In the genomic region with DNA sequence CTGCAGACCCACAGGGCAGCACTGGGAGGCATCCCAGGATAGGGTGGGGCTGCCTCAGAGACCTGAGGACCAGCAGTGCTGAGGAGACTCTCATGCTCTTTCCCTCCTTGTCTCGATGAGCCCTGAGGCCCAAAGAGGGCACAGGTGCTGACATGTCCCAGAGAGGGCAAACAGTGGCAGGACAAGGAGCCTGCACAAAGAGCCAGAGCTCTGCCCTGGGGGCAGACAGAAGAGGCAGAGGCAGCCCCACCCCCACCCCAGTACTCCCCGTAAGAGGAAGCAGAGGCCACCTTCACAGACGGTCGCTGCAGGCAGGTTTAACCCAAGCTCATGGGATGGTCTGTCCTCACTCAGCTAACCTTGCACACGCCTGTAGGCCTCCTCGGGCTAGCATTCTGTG, we compare ENCODE assay signal across 18 cellular contexts. TPM values are rescaled to one million over a fixed set of nuclear protein-coding genes. Genes with fewer than 3 reads are reported as not detected.
DNase-seq lines count a peak whose midpoint lies in the region; ATAC-seq, FAIRE-seq and TF ChIP-seq lines count a peak whose summit lies in the region.
"Had no signal": no experiment of that assay in that cellular context is flagged by ENCODE, and none has a peak within 500 bp of the region (broad histone marks: within the 10 kb centered on the region; RNA-seq: fewer than 3 reads in every experiment).

No MANE protein-coding gene starts in this region.

- H3K9me3 ChIP-seq in HCT116 (ENCODE audit: control insufficient read depth in 1 of 2, insufficient read depth in 1 of 2, low read depth in 1 of 2, low read length in 2 of 2) = no peaks in the 10 kb centered on the region
- H3K9me3 ChIP-seq: BLaER1, MG63 had no signal

- H3K4me1 Mint-ChIP-seq in activated CD8-positive, alpha-beta T cell treated with anti-CD3 and anti-CD28 coated beads for 36 hours (ENCODE audit: low read depth) = peaks cover 16% of the 10 kb centered on the region
- peaks cover 20% of the 10 kb centered on the region for H3K4me1 Mint-ChIP-seq in activated CD8-positive, alpha-beta T cell treated with anti-CD3 and anti-CD28 coated beads, Interleukin-2, amount 10 ng/mL, durations not matched to agents 7 days and 5 days (ENCODE audit: low read depth)
- peaks cover 11 to 29% of the 10 kb centered on the region in 2 donors for H3K4me1 Mint-ChIP-seq in stimulated activated naive B cell treated with anti-CD40 and anti-IgM and Interleukin-4, amounts not matched to agents 10 μg/mL and 1 μg/mL and 100 μg/mL, for 72 hours

- peak; percentile 36 for FAIRE-seq in bronchial epithelial cell (lab: Jason Lieb, UNC)
- FAIRE-seq: GM19239, H54 had no signal

- peaks cover 33% of the 10 kb centered on the region for H3K27me3 Mint-ChIP-seq in activated CD8-positive, alpha-beta T cell treated with anti-CD3 and anti-CD28 coated beads for 36 hours
- H3K27me3 Mint-ChIP-seq in activated CD8-positive, alpha-beta T cell treated with anti-CD3 and anti-CD28 coated beads, Interleukin-2, amount 10 ng/mL, durations not matched to agents 7 days and 5 days (ENCODE audit: low read depth) = peaks cover 28% of the 10 kb centered on the region
- H3K27me3 Mint-ChIP-seq in stimulated activated naive B cell treated with anti-CD40 and anti-IgM and Interleukin-4, amounts not matched to agents 10 μg/mL and 1 μg/mL and 100 μg/mL, for 72 hours = peaks cover 39 to 44% of the 10 kb centered on the region in 2 donors

- DNase-seq in activated CD8-positive, alpha-beta T cell treated with anti-CD3 and anti-CD28 coated beads for 36 hours = no peak
- DNase-seq in activated CD8-positive, alpha-beta T cell treated with anti-CD3 and anti-CD28 coated beads, Interleukin-2, amount 10 ng/mL, durations not matched to agents 7 days and 5 days = no peak
- DNase-seq in HCT116 (ENCODE audit: low read depth, low spot score) (no peak), bronchial epithelial cell (ENCODE audit: low read depth) (no peak), OCI-M2 (lab: John Stamatoyannopoulos, UW; ENCODE audit: unreplicated experiment) (no peak)
- DNase-seq in stimulated activated naive B cell treated with anti-CD40 and anti-IgM and Interleukin-4, amounts not matched to agents 10 μg/mL and 1 μg/mL and 100 μg/mL, for 72 hours = no peak
- DNase-seq: GF-D8, NCI-H446 treated with DMSO at 0.1 percent for 48 hours, NCI-H526 treated with DMSO at 0.1 percent for 48 hours, SIG-M5 had no signal

- H3K36me3 Mint-ChIP-seq in activated CD8-positive, alpha-beta T cell treated with anti-CD3 and anti-CD28 coated beads for 36 hours (ENCODE audit: low read depth) = no peaks in the 10 kb centered on the region
- H3K36me3 Mint-ChIP-seq in activated CD8-positive, alpha-beta T cell treated with anti-CD3 and anti-CD28 coated beads, Interleukin-2, amount 10 ng/mL, durations not matched to agents 7 days and 5 days (ENCODE audit: low read depth) = no peaks in the 10 kb centered on the region
- H3K36me3 Mint-ChIP-seq in stimulated activated naive B cell treated with anti-CD40 and anti-IgM and Interleukin-4, amounts not matched to agents 10 μg/mL and 1 μg/mL and 100 μg/mL, for 72 hours = no peaks in the 10 kb centered on the region

- RAD21 ChIA-PET in HCT116 (lab: Charles Lee; ENCODE audit: low non-redundant PET in 1 of 2, low total read pairs in 2 of 2, uncharacterized antibody in 2 of 2, unreplicated experiment in 2 of 2) = interaction anchor here (1.1 to 3.3 kb wide), 5 partner anchors 23 to 577 kb away, joined by 3 to 19 read pairs (median 7); no protein-coding TSS in a partner anchor

- H3K9me3 Mint-ChIP-seq in activated CD8-positive, alpha-beta T cell treated with anti-CD3 and anti-CD28 coated beads for 36 hours = no peaks in the 10 kb centered on the region
- no peaks in the 10 kb centered on the region for H3K9me3 Mint-ChIP-seq in activated CD8-positive, alpha-beta T cell treated with anti-CD3 and anti-CD28 coated beads, Interleukin-2, amount 10 ng/mL, durations not matched to agents 7 days and 5 days (ENCODE audit: insufficient read depth)
- H3K9me3 Mint-ChIP-seq in stimulated activated naive B cell treated with anti-CD40 and anti-IgM and Interleukin-4, amounts not matched to agents 10 μg/mL and 1 μg/mL and 100 μg/mL, for 72 hours = no peaks in the 10 kb centered on the region
- H3K9me3 Mint-ChIP-seq: CD4-positive, alpha-beta T cell had no signal

- peaks cover 0 to 12% of the 10 kb centered on the region in 2 experiments; a peak in 1 of 4 replicates for H3K4me1 ChIP-seq in HCT116 (ENCODE audit: control insufficient read depth in 1 of 2, insufficient read depth in 2 of 2, low read length in 2 of 2)
- H3K4me1 ChIP-seq: BLaER1 had no signal

- no peak overlapping the region for H2AFZ ChIP-seq in HCT116 (ENCODE audit: low read depth, low read length, poor library complexity, severe bottlenecking)
- H2AFZ ChIP-seq: PC-9 had no signal

- H3K27me3 ChIP-seq in HCT116 (ENCODE audit: insufficient read depth, low read length) (no peaks in the 10 kb centered on the region), bronchial epithelial cell (ENCODE audit: control insufficient read depth, insufficient read depth, low read length) (no peaks in the 10 kb centered on the region)
- H3K27me3 ChIP-seq: MG63 had no signal

- 0 out of 2 replicates have a peak overlapping the region, but pooled peaks have one; percentile 22 for H3K4me2 ChIP-seq in HCT116 (ENCODE audit: low read length)
- H3K4me2 ChIP-seq: BLaER1, PC-9 had no signal

- CTCF ChIA-PET in activated CD8-positive, alpha-beta T cell treated with anti-CD3 and anti-CD28 coated beads for 36 hours (lab: Charles Lee) = interaction anchor here (0.6 to 13.9 kb wide), 16 partner anchors 11 to 576 kb away, joined by 3 to 315 read pairs (median 4); no protein-coding TSS in a partner anchor
- CTCF ChIA-PET in activated CD8-positive, alpha-beta T cell treated with anti-CD3 and anti-CD28 coated beads, Interleukin-2, amount 10 ng/mL, durations not matched to agents 7 days and 5 days (lab: Charles Lee) = interaction anchor here (0.8 to 11.2 kb wide), 12 partner anchors 12 to 232 kb away, joined by 3 to 254 read pairs (median 8); a partner anchor contains a TSS
- CTCF ChIA-PET in HCT116 (lab: Charles Lee) = interaction anchor here (0.5 to 9.5 kb wide), 8 partner anchors 14 to 576 kb away, joined by 3 to 229 read pairs (median 4); no protein-coding TSS in a partner anchor

- no peak overlapping the region for H3K27ac Mint-ChIP-seq in activated CD8-positive, alpha-beta T cell treated with anti-CD3 and anti-CD28 coated beads for 36 hours
- H3K27ac Mint-ChIP-seq in activated CD8-positive, alpha-beta T cell treated with anti-CD3 and anti-CD28 coated beads, Interleukin-2, amount 10 ng/mL, durations not matched to agents 7 days and 5 days = no peak overlapping the region
- H3K27ac Mint-ChIP-seq in stimulated activated naive B cell treated with anti-CD40 and anti-IgM and Interleukin-4, amounts not matched to agents 10 μg/mL and 1 μg/mL and 100 μg/mL, for 72 hours = peak overlapping the region; percentile 42
- H3K27ac Mint-ChIP-seq: CD4-positive, alpha-beta T cell had no signal

- H3K27ac ChIP-seq in HCT116 (ENCODE audit: low read depth, low read length) = no peak overlapping the region
- H3K27ac ChIP-seq: BLaER1, PC-9 had no signal

- H3K4me3 ChIP-seq in HCT116 (replicated peaks in 1 of 2; ENCODE audit: low read depth in 1 of 2, low read length in 2 of 2) (no peak overlapping the region), bronchial epithelial cell (ENCODE audit: low read depth, low read length) (no peak overlapping the region)
- H3K4me3 ChIP-seq: BLaER1, MG63, PC-9 had no signal

- no peak overlapping the region for H3K4me3 Mint-ChIP-seq in activated CD8-positive, alpha-beta T cell treated with anti-CD3 and anti-CD28 coated beads for 36 hours
- no peak overlapping the region for H3K4me3 Mint-ChIP-seq in activated CD8-positive, alpha-beta T cell treated with anti-CD3 and anti-CD28 coated beads, Interleukin-2, amount 10 ng/mL, durations not matched to agents 7 days and 5 days
- H3K4me3 Mint-ChIP-seq in stimulated activated naive B cell treated with anti-CD40 and anti-IgM and Interleukin-4, amounts not matched to agents 10 μg/mL and 1 μg/mL and 100 μg/mL, for 72 hours = no peak overlapping the region
- H3K4me3 Mint-ChIP-seq: CD4-positive, alpha-beta T cell had no signal

- H3K36me3 ChIP-seq in HCT116 (ENCODE audit: control insufficient read depth in 1 of 2, insufficient read depth in 2 of 2, low read length in 2 of 2) (no peaks in the 10 kb centered on the region), bronchial epithelial cell (ENCODE audit: control insufficient read depth, insufficient read depth, low read length) (no peaks in the 10 kb centered on the region)
- H3K36me3 ChIP-seq: BLaER1, MG63 had no signal

- no peak for TF ChIP-seq POLR2A in HCT116 (IDR thresholded peaks at IDR 0.05; ENCODE audit: borderline replicate concordance, extremely low read depth, insufficient read depth, insufficient read length)

- TF ChIP-seq RAD21 in HCT116 (IDR thresholded peaks at IDR 0.05; ENCODE audit: low read depth) = no peak

- no peak for TF ChIP-seq CTCF in activated CD8-positive, alpha-beta T cell treated with anti-CD3 and anti-CD28 coated beads for 36 hours (IDR thresholded peaks at IDR 0.05)
- TF ChIP-seq CTCF in HCT116 (IDR thresholded peaks at IDR 0.05 in 2 of 3, conservative IDR thresholded peaks at IDR 0.05 in 1 of 3; ENCODE audit: borderline replicate concordance in 1 of 3, insufficient read depth in 1 of 3, low read depth in 2 of 3, low read length in 2 of 3) (no peak), bronchial epithelial cell (IDR thresholded peaks at IDR 0.05; ENCODE audit: insufficient read depth, low read length, severe bottlenecking) (no peak)

- H3K79me2 ChIP-seq in HCT116 (ENCODE audit: insufficient read depth, low read length) = no peaks in the 10 kb centered on the region

- intact Hi-C loops in activated CD8-positive, alpha-beta T cell treated with anti-CD3 and anti-CD28 coated beads for 36 hours (cut with micrococcal nuclease) = no loop called here
- intact Hi-C loops in HCT116 (cut with micrococcal nuclease) = loop anchor here (10.0 kb wide), 1 partner anchor 1232 kb away; a partner anchor contains a TSS

- no peak overlapping the region for H3K9ac ChIP-seq in HCT116 (ENCODE audit: low read length)
- H3K9ac ChIP-seq: BLaER1 had no signal

- H3K9me2 ChIP-seq in HCT116 (ENCODE audit: insufficient read depth) = no peaks in the 10 kb centered on the region

- POLR2A ChIA-PET in activated CD8-positive, alpha-beta T cell treated with anti-CD3 and anti-CD28 coated beads for 36 hours (lab: Charles Lee) = no interaction called here
- POLR2A ChIA-PET in activated CD8-positive, alpha-beta T cell treated with anti-CD3 and anti-CD28 coated beads, Interleukin-2, amount 10 ng/mL, durations not matched to agents 7 days and 5 days (lab: Charles Lee) = no interaction called here
- POLR2A ChIA-PET in HCT116 (lab: Charles Lee) = interaction anchor here (1.1 kb wide), 1 partner anchor 23 kb away, joined by 4 read pairs; no protein-coding TSS in a partner anchor

- H4K20me1 ChIP-seq in HCT116 (ENCODE audit: insufficient read depth) = no peaks in the 10 kb centered on the region
- H4K20me1 ChIP-seq: BLaER1 had no signal

- peak; percentile 5 for ATAC-seq in activated CD8-positive, alpha-beta T cell treated with anti-CD3 and anti-CD28 coated beads for 36 hours
- ATAC-seq in activated CD8-positive, alpha-beta T cell treated with anti-CD3 and anti-CD28 coated beads, Interleukin-2, amount 10 ng/mL, durations not matched to agents 7 days and 5 days = no peak
- ATAC-seq in HCT116 (no peak), SK-N-SH treated with all-trans-retinoic acid at 6 μM for 48 hours (no peak)
- peak in 1 of 2 donors; percentile 3 for ATAC-seq in stimulated activated naive B cell treated with anti-CD40 and anti-IgM and Interleukin-4, amounts not matched to agents 10 μg/mL and 1 μg/mL and 100 μg/mL, for 72 hours (replicated peaks)

- BruUV-seq in HCT116 (replicated peaks; lab: Mats Ljungman, UMichigan) = no TSS peak

RNA-seq across cellular contexts. Expression of a gene that starts 29.4 kb away (rescaled TPM):
- total RNA-seq in activated CD8-positive, alpha-beta T cell treated with anti-CD3 and anti-CD28 coated beads for 36 hours = 1 to 10 TPM in 1 of 2 experiments, under 1 TPM in 1; 0.56 to 1.4 TPM
- 1 to 10 TPM; 2.6 to 3.3 TPM for total RNA-seq in activated CD8-positive, alpha-beta T cell treated with anti-CD3 and anti-CD28 coated beads, Interleukin-2, amount 10 ng/mL, durations not matched to agents 7 days and 5 days
- total RNA-seq in HCT116 (2021; ENCODE audit: unreplicated experiment) = 2.2 TPM
- polyA plus RNA-seq in HCT116 (2012) = 1.3 and 1.4 TPM in 2 replicates
- 1.8 and 2.3 TPM in 2 replicates for total RNA-seq in bronchial epithelial cell

RNA-seq across cellular contexts. Expression of a gene that starts 37.1 kb away (rescaled TPM):
- total RNA-seq in activated CD8-positive, alpha-beta T cell treated with anti-CD3 and anti-CD28 coated beads for 36 hours = 10 to 100 TPM; 48.3 to 52.5 TPM
- total RNA-seq in activated CD8-positive, alpha-beta T cell treated with anti-CD3 and anti-CD28 coated beads, Interleukin-2, amount 10 ng/mL, durations not matched to agents 7 days and 5 days = 10 to 100 TPM; 40.5 to 42.2 TPM
- 84.5 TPM for total RNA-seq in HCT116 (2021; ENCODE audit: unreplicated experiment)
- polyA plus RNA-seq in HCT116 (2012) = 94.5 and 120 TPM in 2 replicates
- 34.2 and 39.4 TPM in 2 replicates for total RNA-seq in bronchial epithelial cell

RNA-seq across cellular contexts. Expression of a gene that starts 37.2 kb away (rescaled TPM):
- total RNA-seq in activated CD8-positive, alpha-beta T cell treated with anti-CD3 and anti-CD28 coated beads for 36 hours = not detected
- total RNA-seq in activated CD8-positive, alpha-beta T cell treated with anti-CD3 and anti-CD28 coated beads, Interleukin-2, amount 10 ng/mL, durations not matched to agents 7 days and 5 days = not detected
- not detected for total RNA-seq in HCT116 (2021; ENCODE audit: unreplicated experiment)
- 0.88 TPM in 1 of 2 replicates, not detected in the other for polyA plus RNA-seq in HCT116 (2012)
- not detected in 2 replicates for total RNA-seq in bronchial epithelial cell
- total RNA-seq: CD4-positive, alpha-beta T cell; PC-9; T-helper 1 cell treated with Interleukin-12 subunit alpha and Interleukin-12 subunit beta and Interleukin-4 antibody, amounts not matched to agents 30 ng/mL and 1 ng/mL, for 36 hours had no signal
